ENCODE assay signal across 10 cellular contexts in genomic region chr2:234963785-234964615, GRCh38. TPM values are rescaled to one million over a fixed set of nuclear protein-coding genes. Genes with fewer than 3 reads are reported as not detected.
DNase-seq lines count a peak whose midpoint lies in the region; ATAC-seq and TF ChIP-seq lines count a peak whose summit lies in the region.
"Had no signal": no experiment of that assay in that cellular context is flagged by ENCODE, and none has a peak within 500 bp of the region (broad histone marks: within the 10 kb centered on the region; RNA-seq: fewer than 3 reads in every experiment).

No MANE protein-coding gene starts in this region.

- POLR2A ChIA-PET in naive thymus-derived CD4-positive, alpha-beta T cell (lab: Charles Lee), result no interaction called here

- ATAC-seq in upper lobe of right lung, result no peak
- ATAC-seq in naive thymus-derived CD4-positive, alpha-beta T cell, result no peak
- ATAC-seq: activated T-cell treated with anti-CD3 and anti-CD28 coated beads, Interleukin-2, amount 50 U/mL, for 4 hours had no signal

- H3K4me3 Mint-ChIP-seq in naive thymus-derived CD4-positive, alpha-beta T cell, result no peak overlapping the region
- H3K4me3 Mint-ChIP-seq: activated T-cell treated with anti-CD3 and anti-CD28 coated beads, Interleukin-2, amount 50 U/mL, for 4 hours had no signal

- H3K4me1 Mint-ChIP-seq in naive thymus-derived CD4-positive, alpha-beta T cell, result peaks cover 0 to under 1% (median 0%) of the 10 kb centered on the region in 7 donors

- H3K4me1 ChIP-seq in upper lobe of right lung, result peaks cover 6% of the 10 kb centered on the region
- no peaks in the 10 kb centered on the region for H3K4me1 ChIP-seq in naive thymus-derived CD4-positive, alpha-beta T cell (ENCODE audit: control insufficient read depth in 2 of 2, insufficient read depth in 2 of 2, low read length in 2 of 2)

- no peak overlapping the region for H3K27ac Mint-ChIP-seq in naive thymus-derived CD4-positive, alpha-beta T cell

- H3K27me3 ChIP-seq in upper lobe of right lung, result no peaks in the 10 kb centered on the region
- H3K27me3 ChIP-seq in naive thymus-derived CD4-positive, alpha-beta T cell (ENCODE audit: control insufficient read depth in 2 of 2, insufficient read depth in 2 of 2, low read length in 2 of 2), result no peaks in the 10 kb centered on the region

- peaks cover 0 to 2% (median 0%) of the 10 kb centered on the region in 11 donors for H3K9me3 Mint-ChIP-seq in naive thymus-derived CD4-positive, alpha-beta T cell
- H3K9me3 Mint-ChIP-seq: activated T-cell treated with anti-CD3 and anti-CD28 coated beads, Interleukin-2, amount 50 U/mL, for 4 hours had no signal

- DNase-seq in NCI-H2196 (lab: John Stamatoyannopoulos, UW; ENCODE audit: unreplicated experiment) (peak; percentile 54), NCI-H2196 treated with DMSO at 0.1 percent for 48 hours (lab: John Stamatoyannopoulos, UW; ENCODE audit: unreplicated experiment) (no peak), amniotic epithelial cell (ENCODE audit: low read depth) (peak; percentile 79), left kidney (ENCODE audit: low read depth, low spot score) (peak; percentile 39), upper lobe of right lung (peak; percentile 38), SKM-1 (lab: John Stamatoyannopoulos, UW; ENCODE audit: unreplicated experiment) (no peak), midbrain (lab: John Stamatoyannopoulos, UW) (no peak)
- DNase-seq in naive thymus-derived CD4-positive, alpha-beta T cell, result no peak
- DNase-seq: 8988T; activated T-cell treated with anti-CD3 and anti-CD28 coated beads, Interleukin-2, amount 50 U/mL, for 4 hours had no signal

- TF ChIP-seq CTCF in upper lobe of right lung (IDR thresholded peaks at IDR 0.05), result no peak

- H3K27ac ChIP-seq in upper lobe of right lung, result no peak overlapping the region
- no peak overlapping the region for H3K27ac ChIP-seq in naive thymus-derived CD4-positive, alpha-beta T cell (ENCODE audit: low read depth, low read length)

- H3K36me3 ChIP-seq in upper lobe of right lung, result no peaks in the 10 kb centered on the region
- no peaks in the 10 kb centered on the region for H3K36me3 ChIP-seq in naive thymus-derived CD4-positive, alpha-beta T cell (ENCODE audit: control insufficient read depth in 2 of 3, insufficient read depth in 3 of 3, low read length in 3 of 3)

- no peaks in the 10 kb centered on the region for H3K36me3 Mint-ChIP-seq in naive thymus-derived CD4-positive, alpha-beta T cell

- H3K4me3 ChIP-seq in upper lobe of right lung, result no peak overlapping the region
- H3K4me3 ChIP-seq in naive thymus-derived CD4-positive, alpha-beta T cell (ENCODE audit: low read length), result no peak overlapping the region

- intact Hi-C loops in upper lobe of right lung (cut with DNase I), result no loop called here
- intact Hi-C loops in naive thymus-derived CD4-positive, alpha-beta T cell (cut with micrococcal nuclease), result no loop called here

- peaks cover 0 to 32% (median 14%) of the 10 kb centered on the region in 5 donors for H3K27me3 Mint-ChIP-seq in naive thymus-derived CD4-positive, alpha-beta T cell

- no peaks in the 10 kb centered on the region for H3K9me3 ChIP-seq in upper lobe of right lung
- H3K9me3 ChIP-seq in naive thymus-derived CD4-positive, alpha-beta T cell (ENCODE audit: control insufficient read depth in 2 of 3, low read length in 3 of 3), result no peaks in the 10 kb centered on the region

- CTCF ChIA-PET in naive thymus-derived CD4-positive, alpha-beta T cell (lab: Charles Lee), result no interaction called here

RNA-seq across cellular contexts. Expression of gene SH3BP4, which starts 12.2 kb away (rescaled TPM):
- 29.6 TPM for total RNA-seq in upper lobe of right lung
- total RNA-seq in naive thymus-derived CD4-positive, alpha-beta T cell, result 1 to 10 TPM in 1 of 5 experiments, under 1 TPM in 3, not detected in 1; 0.41 to 2.6 (median 0.63) TPM
- not detected for polyA plus RNA-seq in naive thymus-derived CD4-positive, alpha-beta T cell

Comparison
In these comparisons a context has a peak if more than half of its experiments do, and no peak if none do; other contexts are left out.
1. DNase-seq: peak in NCI-H2196 (single experiment), amniotic epithelial cell (single experiment), left kidney (single experiment) and upper lobe of right lung (single experiment); none in NCI-H2196 treated with DMSO at 0.1 percent for 48 hours (single experiment), SKM-1 (single experiment), naive thymus-derived CD4-positive, alpha-beta T cell (0 of 9) and midbrain (single experiment).